1 cellular context compared by ENCODE assay signal in genomic region chr14:105487986-105488777, GRCh38.
TF ChIP-seq lines count a peak whose summit lies in the region.

No MANE protein-coding gene starts in this region.

TF ChIP-seq in H1, 55 proteins besides CTCF, POLR2A, EP300 and RAD21:
- TF ChIP-seq RNF2 (IDR thresholded peaks at IDR 0.05; ENCODE audit: borderline replicate concordance, low read depth, low read length, missing control alignments, poor library complexity, severe bottlenecking) = no peak
- peak; percentile 12 for TF ChIP-seq EZH2 (IDR thresholded peaks at IDR 0.05; ENCODE audit: low read depth, low read length, severe bottlenecking)
- no peak for TF ChIP-seq POU5F1 (IDR thresholded peaks at IDR 0.05; ENCODE audit: low read depth, low read length)
- TF ChIP-seq BCL11A (IDR thresholded peaks at IDR 0.05; ENCODE audit: low read depth in 2 of 2, low read length in 2 of 2) = no peak
TF ChIP-seq in H1: peak in this region for 1.
